In the genomic region with DNA sequence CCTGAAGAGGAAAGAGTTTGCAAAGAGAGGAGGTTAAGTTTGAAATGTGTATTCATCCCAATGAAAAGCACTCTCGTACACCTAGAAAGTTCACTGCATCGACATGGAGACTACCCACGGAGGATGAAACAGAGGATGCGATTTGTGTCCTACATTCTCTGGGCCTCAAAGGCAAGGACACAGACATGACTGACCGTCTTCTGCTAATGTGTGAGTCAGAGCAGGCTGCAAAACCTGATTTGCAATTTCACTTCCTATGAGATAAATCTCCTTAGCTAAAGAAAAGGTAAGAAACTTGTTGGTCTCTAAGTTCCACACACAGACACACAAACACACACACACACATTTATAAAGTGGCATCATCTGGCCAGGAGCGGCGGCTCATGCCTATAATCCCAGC, we compare ENCODE assay signal across 1 cellular context.
TF ChIP-seq lines count a peak whose summit lies in the region.

No MANE protein-coding gene starts in this region.

TF ChIP-seq in A549, 52 proteins besides CTCF, POLR2A, EP300 and RAD21:
- TF ChIP-seq FOSB (CRISPR knock-in tag; IDR thresholded peaks at IDR 0.05) = no peak
- TF ChIP-seq, protein P1, sequence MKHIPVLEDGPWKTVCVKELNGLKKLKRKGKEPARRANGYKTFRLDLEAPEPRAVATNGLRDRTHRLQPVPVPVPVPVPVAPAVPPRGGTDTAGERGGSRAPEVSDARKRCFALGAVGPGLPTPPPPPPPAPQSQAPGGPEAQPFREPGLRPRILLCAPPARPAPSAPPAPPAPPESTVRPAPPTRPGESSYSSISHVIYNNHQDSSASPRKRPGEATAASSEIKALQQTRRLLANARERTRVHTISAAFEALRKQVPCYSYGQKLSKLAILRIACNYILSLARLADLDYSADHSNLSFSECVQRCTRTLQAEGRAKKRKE (CRISPR knock-in tag; IDR thresholded peaks at IDR 0.05; ENCODE audit: low read depth) = no peak
- TF ChIP-seq, protein P2, sequence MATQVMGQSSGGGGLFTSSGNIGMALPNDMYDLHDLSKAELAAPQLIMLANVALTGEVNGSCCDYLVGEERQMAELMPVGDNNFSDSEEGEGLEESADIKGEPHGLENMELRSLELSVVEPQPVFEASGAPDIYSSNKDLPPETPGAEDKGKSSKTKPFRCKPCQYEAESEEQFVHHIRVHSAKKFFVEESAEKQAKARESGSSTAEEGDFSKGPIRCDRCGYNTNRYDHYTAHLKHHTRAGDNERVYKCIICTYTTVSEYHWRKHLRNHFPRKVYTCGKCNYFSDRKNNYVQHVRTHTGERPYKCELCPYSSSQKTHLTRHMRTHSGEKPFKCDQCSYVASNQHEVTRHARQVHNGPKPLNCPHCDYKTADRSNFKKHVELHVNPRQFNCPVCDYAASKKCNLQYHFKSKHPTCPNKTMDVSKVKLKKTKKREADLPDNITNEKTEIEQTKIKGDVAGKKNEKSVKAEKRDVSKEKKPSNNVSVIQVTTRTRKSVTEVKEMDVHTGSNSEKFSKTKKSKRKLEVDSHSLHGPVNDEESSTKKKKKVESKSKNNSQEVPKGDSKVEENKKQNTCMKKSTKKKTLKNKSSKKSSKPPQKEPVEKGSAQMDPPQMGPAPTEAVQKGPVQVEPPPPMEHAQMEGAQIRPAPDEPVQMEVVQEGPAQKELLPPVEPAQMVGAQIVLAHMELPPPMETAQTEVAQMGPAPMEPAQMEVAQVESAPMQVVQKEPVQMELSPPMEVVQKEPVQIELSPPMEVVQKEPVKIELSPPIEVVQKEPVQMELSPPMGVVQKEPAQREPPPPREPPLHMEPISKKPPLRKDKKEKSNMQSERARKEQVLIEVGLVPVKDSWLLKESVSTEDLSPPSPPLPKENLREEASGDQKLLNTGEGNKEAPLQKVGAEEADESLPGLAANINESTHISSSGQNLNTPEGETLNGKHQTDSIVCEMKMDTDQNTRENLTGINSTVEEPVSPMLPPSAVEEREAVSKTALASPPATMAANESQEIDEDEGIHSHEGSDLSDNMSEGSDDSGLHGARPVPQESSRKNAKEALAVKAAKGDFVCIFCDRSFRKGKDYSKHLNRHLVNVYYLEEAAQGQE (IDR thresholded peaks at IDR 0.05) = no peak
- TF ChIP-seq HOXB13 (CRISPR knock-in tag; IDR thresholded peaks at IDR 0.05; ENCODE audit: low read depth) = no peak
